8 cellular contexts compared by ENCODE assay signal in genomic region chr1:227729881-227730629, GRCh38. TPM values are rescaled to one million over a fixed set of nuclear protein-coding genes. Genes with fewer than 3 reads are reported as not detected.
DNase-seq lines count a peak whose midpoint lies in the region; ATAC-seq and TF ChIP-seq lines count a peak whose summit lies in the region.

No MANE protein-coding gene starts in this region.

- peak overlapping the region; percentile 51 to 86 (median 68) for H3K4me3 Mint-ChIP-seq in CD8-positive, alpha-beta memory T cell

- ATAC-seq in GM19351 (IDR thresholded peaks at IDR 0.05; ENCODE audit: unreplicated experiment) (peak; percentile 32), HG03280 (IDR thresholded peaks at IDR 0.05; ENCODE audit: unreplicated experiment) (no peak), HG03159 (IDR thresholded peaks at IDR 0.05; ENCODE audit: unreplicated experiment) (no peak)

- peaks cover 0 to 16% (median 0%) of the 10 kb centered on the region in 3 donors for H3K36me3 Mint-ChIP-seq in CD8-positive, alpha-beta memory T cell

- peaks cover 25 to 48% (median 35%) of the 10 kb centered on the region in 3 donors for H3K4me1 Mint-ChIP-seq in CD8-positive, alpha-beta memory T cell

- no peaks in the 10 kb centered on the region for H3K36me3 ChIP-seq in CD8-positive, alpha-beta memory T cell (ENCODE audit: insufficient read depth, low read length)
- peaks cover 24% of the 10 kb centered on the region for H3K36me3 ChIP-seq in neutrophil

- H3K27ac ChIP-seq in CD8-positive, alpha-beta memory T cell (ENCODE audit: low read depth, low read length) = no peak overlapping the region
- no peak overlapping the region for H3K27ac ChIP-seq in neutrophil

- H3K27ac Mint-ChIP-seq in CD8-positive, alpha-beta memory T cell = peak overlapping the region; percentile 6 to 85 (median 55)

- H3K4me3 ChIP-seq in CD8-positive, alpha-beta memory T cell (ENCODE audit: low read length) = no peak overlapping the region
- no peak overlapping the region for H3K4me3 ChIP-seq in neutrophil (ENCODE audit: low read depth in 1 of 2, low read length in 1 of 2)

- H3K4me1 ChIP-seq in CD8-positive, alpha-beta memory T cell (ENCODE audit: insufficient read depth, low read length) = peaks cover 28% of the 10 kb centered on the region
- H3K4me1 ChIP-seq in neutrophil (ENCODE audit: control insufficient read depth in 1 of 2, insufficient read depth in 1 of 2, low read depth in 1 of 2, low read length in 1 of 2) = peaks cover 17 to 18% of the 10 kb centered on the region in 2 experiments

- no peaks in the 10 kb centered on the region for H3K27me3 Mint-ChIP-seq in CD8-positive, alpha-beta memory T cell

- no peaks in the 10 kb centered on the region for H3K9me3 ChIP-seq in CD8-positive, alpha-beta memory T cell (ENCODE audit: low read length)
- no peaks in the 10 kb centered on the region for H3K9me3 ChIP-seq in neutrophil

- CTCF ChIA-PET in CD8-positive, alpha-beta memory T cell (lab: Charles Lee) = interaction anchor here (1.0 to 1.3 kb wide), 2 partner anchors 10 to 224 kb away, joined by 3 read pairs; no protein-coding TSS in a partner anchor

- H3K27me3 ChIP-seq in CD8-positive, alpha-beta memory T cell (ENCODE audit: insufficient read depth, low read length, poor library complexity, severe bottlenecking) = no peaks in the 10 kb centered on the region
- H3K27me3 ChIP-seq in neutrophil = peaks cover 49% of the 10 kb centered on the region

- POLR2A ChIA-PET in CD8-positive, alpha-beta memory T cell (lab: Charles Lee) = interaction anchor here (1.1 kb wide), 1 partner anchor 36 kb away, joined by 4 read pairs; no protein-coding TSS in a partner anchor

- no peaks in the 10 kb centered on the region for H3K9me3 Mint-ChIP-seq in CD8-positive, alpha-beta memory T cell

- TF ChIP-seq CTCF in neutrophil (IDR thresholded peaks at IDR 0.05) = peak; percentile 9

- DNase-seq in CD8-positive, alpha-beta memory T cell = peak in 3 of 5 donors; percentile 21 to 61 (median 23)
- DNase-seq in NCI-H2227 treated with DMSO at 0.1 percent for 48 hours (lab: John Stamatoyannopoulos, UW) (peak; percentile 2), fibroblast of the conjunctiva (ENCODE audit: low read depth) (peak; percentile 43)
- peak; percentile 58 for DNase-seq in activated T-cell treated with anti-CD3 and anti-CD28 coated beads, Interleukin-2, amount 50 U/mL, for 1 hour

RNA-seq across cellular contexts. Expression of gene JMJD4, which starts 5.0 kb away (rescaled TPM):
- total RNA-seq in CD8-positive, alpha-beta memory T cell = 10 to 100 TPM; 23.1 to 25.8 TPM
- polyA plus RNA-seq in CD8-positive, alpha-beta memory T cell = 28.0 TPM

RNA-seq across cellular contexts. Expression of gene SNAP47, which starts 5.2 kb away (rescaled TPM):
- total RNA-seq in CD8-positive, alpha-beta memory T cell = 10 to 100 TPM; 27.0 to 28.4 TPM
- polyA plus RNA-seq in CD8-positive, alpha-beta memory T cell = 47.4 TPM

Comparison
In these comparisons a context has a peak if more than half of its experiments do, and no peak if none do; other contexts are left out.
1. DNase-seq: peak in every context shown above with its lines; median percentile 58 in activated T-cell treated with anti-CD3 and anti-CD28 coated beads, Interleukin-2, amount 50 U/mL, for 1 hour; 43 in fibroblast of the conjunctiva; 23 in CD8-positive, alpha-beta memory T cell; 2 in NCI-H2227 treated with DMSO at 0.1 percent for 48 hours.